Comparison of ENCODE assay signal across 8 cellular contexts in genomic region chr19:37654118-37654517, GRCh38. TPM values are rescaled to one million over a fixed set of nuclear protein-coding genes. Genes with fewer than 3 reads are reported as not detected.
DNase-seq lines count a peak whose midpoint lies in the region; ATAC-seq and TF ChIP-seq lines count a peak whose summit lies in the region.

No MANE protein-coding gene starts in this region.

- H3K4me3 ChIP-seq in BLaER1 treated with 17β-estradiol and CSF1 and Interleukin-3, amounts not matched to agents 10 nM and 100 nM, result peak overlapping the region; percentile 75 to 95 (median 82)
- H3K4me3 ChIP-seq in Karpas-422 (ENCODE audit: low read length), result peak overlapping the region; percentile 92

- peaks cover 59% of the 10 kb centered on the region for H3K79me2 ChIP-seq in Karpas-422 (ENCODE audit: low read length)

- intact Hi-C loops in natural killer cell (cut with micrococcal nuclease), result loop anchor here (2.0 kb wide), 1 partner anchor 59 kb away; the partner anchor contains the start of genes ZNF540 and ZNF571

- H3K27ac Mint-ChIP-seq in natural killer cell, result peak overlapping the region; percentile 80 to 99

- H3K9ac ChIP-seq in BLaER1 treated with 17β-estradiol and CSF1 and Interleukin-3, amounts not matched to agents 10 nM and 100 nM, result peak overlapping the region; percentile 80 to 92 (median 87)
- peak overlapping the region; percentile 94 for H3K9ac ChIP-seq in Karpas-422 (ENCODE audit: low read length)

- H4K20me1 ChIP-seq in BLaER1 treated with 17β-estradiol and CSF1 and Interleukin-3, amounts not matched to agents 10 nM and 100 nM, result peaks cover 0 to 4% (median 0%) of the 10 kb centered on the region in 11 experiments; a peak in 4 of 22 replicates
- no peaks in the 10 kb centered on the region for H4K20me1 ChIP-seq in Karpas-422 (ENCODE audit: insufficient read depth, low read depth, low read length)

- no peak for DNase-seq in Karpas-422
- DNase-seq in cerebellum (ENCODE audit: low spot score), result peak; percentile 4
- no peak for DNase-seq in natural killer cell
- no peak for DNase-seq in CD1c-positive myeloid dendritic cell (ENCODE audit: extremely low spot score)
- DNase-seq in anterior cingulate cortex (lab: John Stamatoyannopoulos, UW), result no peak

- no peaks in the 10 kb centered on the region for H3K36me3 Mint-ChIP-seq in natural killer cell

- H3K4me1 Mint-ChIP-seq in natural killer cell, result peaks cover 30 to 32% of the 10 kb centered on the region in 2 donors

- ATAC-seq in natural killer cell (no peak), HG03354 (IDR thresholded peaks at IDR 0.05; ENCODE audit: poor library complexity, severe bottlenecking, unreplicated experiment) (no peak), GM21619 (IDR thresholded peaks at IDR 0.05; ENCODE audit: unreplicated experiment) (no peak)

- peak overlapping the region; percentile 97 for H3K4me3 Mint-ChIP-seq in natural killer cell

- TF ChIP-seq CTCF in natural killer cell (IDR thresholded peaks at IDR 0.05), result no peak

- no peaks in the 10 kb centered on the region for H3K9me3 Mint-ChIP-seq in natural killer cell

- H3K9me3 ChIP-seq in BLaER1 treated with 17β-estradiol and CSF1 and Interleukin-3, amounts not matched to agents 10 nM and 100 nM (replicated peaks in 1 of 11), result peaks cover 42 to 60% (median 48%) of the 10 kb centered on the region in 11 experiments
- peaks cover 30% of the 10 kb centered on the region for H3K9me3 ChIP-seq in Karpas-422 (ENCODE audit: low read length)

- H3K36me3 ChIP-seq in BLaER1 treated with 17β-estradiol and CSF1 and Interleukin-3, amounts not matched to agents 10 nM and 100 nM, result peaks cover 25 to 39% (median 37%) of the 10 kb centered on the region in 11 experiments
- peaks cover 41% of the 10 kb centered on the region for H3K36me3 ChIP-seq in Karpas-422 (ENCODE audit: insufficient read depth, low read length)

- peaks cover 15 to 31% (median 24%) of the 10 kb centered on the region in 10 experiments for H3K4me1 ChIP-seq in BLaER1 treated with 17β-estradiol and CSF1 and Interleukin-3, amounts not matched to agents 10 nM and 100 nM
- peaks cover 15% of the 10 kb centered on the region for H3K4me1 ChIP-seq in Karpas-422 (ENCODE audit: low read length)

- no peaks in the 10 kb centered on the region for H3K27me3 ChIP-seq in BLaER1 treated with 17β-estradiol and CSF1 and Interleukin-3, amounts not matched to agents 10 nM and 100 nM
- no peaks in the 10 kb centered on the region for H3K27me3 ChIP-seq in Karpas-422 (ENCODE audit: low read length)

- peak overlapping the region; percentile 90 for H2AFZ ChIP-seq in Karpas-422 (ENCODE audit: low read length)

- H3K27me3 Mint-ChIP-seq in natural killer cell (ENCODE audit: low read depth in 2 of 2), result no peaks in the 10 kb centered on the region

- peak overlapping the region; percentile 84 to 98 (median 91) for H3K4me2 ChIP-seq in BLaER1 treated with 17β-estradiol and CSF1 and Interleukin-3, amounts not matched to agents 10 nM and 100 nM
- H3K4me2 ChIP-seq in Karpas-422 (ENCODE audit: low read depth, low read length, poor library complexity, severe bottlenecking), result peak overlapping the region; percentile 88

- peak overlapping the region; percentile 58 to 92 (median 87) for H3K27ac ChIP-seq in BLaER1 treated with 17β-estradiol and CSF1 and Interleukin-3, amounts not matched to agents 10 nM and 100 nM
- H3K27ac ChIP-seq in Karpas-422 (ENCODE audit: low read length), result peak overlapping the region; percentile 73

- H3K9me2 ChIP-seq in Karpas-422 (replicated peaks; ENCODE audit: insufficient read depth, low read length), result no peaks in the 10 kb centered on the region

RNA-seq across cellular contexts. Expression of gene ZFP30, which starts 1.1 kb away (rescaled TPM):
- total RNA-seq in Karpas-422 (2014; rRNA removed; shearing (Covaris generic); ENCODE audit: low replicate concordance), result 15.4 and 17.8 TPM in 2 replicates
- total RNA-seq in cerebellum, result 51.6 TPM
- total RNA-seq in natural killer cell, result 10 to 100 TPM in 1 of 3 donors, 1 to 10 TPM in 2; 7.8 to 10.3 (median 8.9) TPM

RNA-seq across cellular contexts. Expression of gene ZNF540, which starts 59.4 kb away (rescaled TPM):
- 2.4 and 8.7 TPM in 2 replicates for total RNA-seq in Karpas-422 (2014; rRNA removed; shearing (Covaris generic); ENCODE audit: low replicate concordance)
- 17.6 TPM for total RNA-seq in cerebellum
- total RNA-seq in natural killer cell, result 1 to 10 TPM; 6.4 to 7.5 (median 7.0) TPM

RNA-seq across cellular contexts. Expression of gene ZNF571, which starts 59.5 kb away (rescaled TPM):
- 7.4 and 10.7 TPM in 2 replicates for total RNA-seq in Karpas-422 (2014; rRNA removed; shearing (Covaris generic); ENCODE audit: low replicate concordance)
- total RNA-seq in cerebellum (12.6 TPM), natural killer cell (10 to 100 TPM; 11.7 to 22.1 (median 19.6) TPM)
